ENCODE assay signal across 10 cellular contexts in genomic region chr2:85604568-85605339, GRCh38. TPM values are rescaled to one million over a fixed set of nuclear protein-coding genes. Genes with fewer than 3 reads are reported as not detected.
DNase-seq lines count a peak whose midpoint lies in the region; ATAC-seq and TF ChIP-seq lines count a peak whose summit lies in the region.
"Had no signal": no experiment of that assay in that cellular context is flagged by ENCODE, and none has a peak within 500 bp of the region (broad histone marks: within the 10 kb centered on the region; RNA-seq: fewer than 3 reads in every experiment).

No MANE protein-coding gene starts in this region.

- H3K27ac Mint-ChIP-seq in naive thymus-derived CD8-positive, alpha-beta T cell = peak overlapping the region in 9 of 10 donors; percentile 3 to 67 (median 47)
- H3K27ac Mint-ChIP-seq: activated T-helper 2 cell treated with anti-CD3 and anti-CD28 coated beads, Interferon-gamma antibody, Interleukin-2, Interleukin-4, amounts not matched to agents 10 μg/mL and 5 μg/mL and 100 μg/mL, durations not matched to agents 14 hours and 24 hours and 36 hours had no signal

- DNase-seq in COLO668 (lab: John Stamatoyannopoulos, UW; ENCODE audit: unreplicated experiment) (peak; percentile 22), astrocyte of the spinal cord (ENCODE audit: low read depth, low spot score) (peak; percentile 8), kidney tubule cell (ENCODE audit: low spot score) (no peak), Ammon's horn (ENCODE audit: low spot score) (no peak), NCI-H1417 (lab: John Stamatoyannopoulos, UW) (no peak)
- DNase-seq in naive thymus-derived CD8-positive, alpha-beta T cell = no peak
- DNase-seq: mesendoderm; NCI-H446 treated with DMSO at 0.1 percent for 48 hours; stimulated activated CD4-positive, alpha-beta T cell treated with anti-CD3 and anti-CD28 coated beads, Interleukin-4, amount 100 ng/mL, for 4 hours had no signal

- no peak overlapping the region for H3K4me3 ChIP-seq in astrocyte of the spinal cord (ENCODE audit: low read depth, low read length)

- no peak for TF ChIP-seq CTCF in astrocyte of the spinal cord (IDR thresholded peaks at IDR 0.05; ENCODE audit: low read depth, low read length)

- peak overlapping the region in 7 of 10 donors; percentile 6 to 93 (median 50) for H3K4me3 Mint-ChIP-seq in naive thymus-derived CD8-positive, alpha-beta T cell

- in situ Hi-C loops in astrocyte of the spinal cord (cut with HindIII; ENCODE audit: low sequenced_read_pairs) = no loop called here

- no peak for ATAC-seq in naive thymus-derived CD8-positive, alpha-beta T cell

- H3K9me3 Mint-ChIP-seq in naive thymus-derived CD8-positive, alpha-beta T cell = no peaks in the 10 kb centered on the region
- H3K9me3 Mint-ChIP-seq: activated T-helper 2 cell treated with anti-CD3 and anti-CD28 coated beads, Interferon-gamma antibody, Interleukin-2, Interleukin-4, amounts not matched to agents 10 μg/mL and 5 μg/mL and 100 μg/mL, durations not matched to agents 14 hours and 24 hours and 36 hours had no signal

- H3K4me1 Mint-ChIP-seq in naive thymus-derived CD8-positive, alpha-beta T cell = peaks cover 24 to 54% (median 48%) of the 10 kb centered on the region in 4 donors

- H3K27me3 Mint-ChIP-seq in naive thymus-derived CD8-positive, alpha-beta T cell = no peaks in the 10 kb centered on the region

- POLR2A ChIA-PET in naive thymus-derived CD8-positive, alpha-beta T cell (lab: Charles Lee) = interaction anchor here (0.6 to 8.1 kb wide), 9 partner anchors 9 to 185 kb away, joined by 3 to 67 read pairs (median 5); partner anchors contain the start of genes RNF181, SH2D6, USP39 and VAMP5

- peaks cover 0 to 23% (median 4%) of the 10 kb centered on the region in 3 donors for H3K36me3 Mint-ChIP-seq in naive thymus-derived CD8-positive, alpha-beta T cell

RNA-seq across cellular contexts. Expression of gene TMEM150A, which starts 2.3 kb away (rescaled TPM):
- total RNA-seq in naive thymus-derived CD8-positive, alpha-beta T cell = 10 to 100 TPM; 14.1 to 15.9 TPM
- 10 to 100 TPM; 11.6 to 15.1 (median 13.8) TPM for polyA plus RNA-seq in naive thymus-derived CD8-positive, alpha-beta T cell

RNA-seq across cellular contexts. Expression of gene C2orf68, which starts 7.1 kb away (rescaled TPM):
- 10 to 100 TPM; 86.4 to 95.2 TPM for total RNA-seq in naive thymus-derived CD8-positive, alpha-beta T cell
- 10 to 100 TPM; 15.7 to 21.1 (median 20.4) TPM for polyA plus RNA-seq in naive thymus-derived CD8-positive, alpha-beta T cell

RNA-seq across cellular contexts. Expression of gene RNF181, which starts 9.2 kb away (rescaled TPM):
- total RNA-seq in naive thymus-derived CD8-positive, alpha-beta T cell = 10 to 100 TPM; 66.0 to 73.8 TPM
- 100 to 1,000 TPM; 165 to 206 (median 173) TPM for polyA plus RNA-seq in naive thymus-derived CD8-positive, alpha-beta T cell

RNA-seq across cellular contexts. Expression of gene USP39, which starts 11.2 kb away (rescaled TPM):
- total RNA-seq in naive thymus-derived CD8-positive, alpha-beta T cell = 10 to 100 TPM; 53.0 to 59.5 TPM
- 10 to 100 TPM; 56.4 to 69.3 (median 57.9) TPM for polyA plus RNA-seq in naive thymus-derived CD8-positive, alpha-beta T cell

RNA-seq across cellular contexts. Expression of gene VAMP5, which starts 20.5 kb away (rescaled TPM):
- 10 to 100 TPM; 24.6 to 24.7 TPM for total RNA-seq in naive thymus-derived CD8-positive, alpha-beta T cell
- polyA plus RNA-seq in naive thymus-derived CD8-positive, alpha-beta T cell = 100 to 1,000 TPM; 135 to 143 (median 139) TPM

Comparison
In these comparisons a context has a peak if more than half of its experiments do, and no peak if none do; other contexts are left out.
1. DNase-seq: peak in COLO668 (single experiment) and astrocyte of the spinal cord (single experiment); none in naive thymus-derived CD8-positive, alpha-beta T cell (0 of 10), kidney tubule cell (single experiment), Ammon's horn (single experiment) and NCI-H1417 (0 of 3).